Comparison of ENCODE assay signal across 11 cellular contexts in the genomic region with DNA sequence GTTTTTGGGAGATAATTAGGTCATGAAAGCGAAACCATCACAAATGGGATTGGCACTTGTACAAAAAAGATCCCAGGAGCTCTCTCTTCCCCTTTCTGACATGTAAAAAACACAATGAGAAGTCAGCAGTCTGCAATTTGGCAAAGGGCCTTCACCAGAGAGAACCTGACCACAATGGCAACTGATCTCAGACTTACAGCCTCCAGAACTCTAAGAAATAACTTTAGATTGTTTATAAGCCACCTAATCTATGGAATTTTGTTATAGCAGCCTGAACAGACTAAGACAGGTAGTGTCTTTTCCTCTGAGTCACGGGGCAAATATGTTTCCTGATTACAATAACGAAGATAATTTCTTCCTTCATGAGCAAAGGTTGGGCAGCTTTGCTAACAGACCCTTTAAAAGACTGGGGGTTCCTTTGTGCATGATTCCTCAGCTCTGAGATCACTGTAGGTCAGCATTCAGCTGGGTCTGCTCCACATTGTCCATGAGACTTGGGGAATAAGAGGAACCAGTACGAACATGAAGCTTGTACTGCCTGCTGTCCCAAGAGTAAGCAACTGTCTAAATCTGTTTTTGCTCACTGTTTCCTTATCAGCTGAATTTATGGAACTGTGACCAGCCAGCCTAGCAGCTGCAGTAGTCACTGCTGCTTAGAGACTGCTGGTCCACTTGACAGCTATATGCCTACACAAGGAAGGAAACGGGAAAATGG.
DNase-seq lines count a peak whose midpoint lies in the region; ATAC-seq and TF ChIP-seq lines count a peak whose summit lies in the region.
"Had no signal": no experiment of that assay in that cellular context is flagged by ENCODE, and none has a peak within 500 bp of the region (broad histone marks: within the 10 kb centered on the region; RNA-seq: fewer than 3 reads in every experiment).

No MANE protein-coding gene starts in this region.

- H3K9ac ChIP-seq in MM.1S (ENCODE audit: low read length) (no peak overlapping the region), colonic mucosa (ENCODE audit: low read depth in 2 of 2, low read length in 2 of 2) (no peak overlapping the region)

- TF ChIP-seq CTCF in MM.1S (IDR thresholded peaks at IDR 0.05; ENCODE audit: low read length): no peak
- no peak for TF ChIP-seq CTCF in fibroblast of villous mesenchyme (IDR thresholded peaks at IDR 0.05; ENCODE audit: insufficient read depth, low read depth, low read length)
- TF ChIP-seq CTCF in A673 (conservative IDR thresholded peaks at IDR 0.05; ENCODE audit: low read depth, low read length): no peak
- no peak for TF ChIP-seq CTCF in colonic mucosa (IDR thresholded peaks at IDR 0.05)

- H3K4me3 ChIP-seq in MM.1S (ENCODE audit: low read length) (no peak overlapping the region), fibroblast of villous mesenchyme (ENCODE audit: low read depth, low read length) (no peak overlapping the region), A673 (ENCODE audit: low read depth, low read length, poor library complexity, severe bottlenecking) (no peak overlapping the region), colonic mucosa (no peak overlapping the region)
- H3K4me3 ChIP-seq: lung had no signal

- H3K9me2 ChIP-seq in MM.1S (replicated peaks; ENCODE audit: insufficient read depth, low read length): no peaks in the 10 kb centered on the region

- H3K9me3 ChIP-seq in MM.1S (replicated peaks; ENCODE audit: insufficient read depth, low read length) (no peaks in the 10 kb centered on the region), A673 (ENCODE audit: low read depth, low read length, poor library complexity, severe bottlenecking) (no peaks in the 10 kb centered on the region), colonic mucosa (no peaks in the 10 kb centered on the region)

- H2AFZ ChIP-seq in MM.1S (ENCODE audit: low read length): peak overlapping the region; percentile 54

- CTCF ChIA-PET in A673 (lab: Charles Lee): no interaction called here

- no peaks in the 10 kb centered on the region for H4K20me1 ChIP-seq in MM.1S (ENCODE audit: insufficient read depth, low read length)

- peak; percentile 38 to 52 for DNase-seq in AML-193 (lab: John Stamatoyannopoulos, UW)
- peak; percentile 32 for DNase-seq in MM.1S
- peak; percentile 42 for DNase-seq in fibroblast of villous mesenchyme (ENCODE audit: low read depth)
- DNase-seq in A673 (ENCODE audit: low spot score): no peak
- no peak for DNase-seq in colonic mucosa
- DNase-seq in NCI-H2081 (lab: John Stamatoyannopoulos, UW): no peak
- DNase-seq: activated gamma-delta T cell; stimulated activated CD4-positive, alpha-beta T cell treated with anti-CD3 and anti-CD28 coated beads, Interleukin-2, amount 100 ng/mL, for 24 hours had no signal

- intact Hi-C loops in A673 (cut with micrococcal nuclease; ENCODE audit: unreplicated experiment): no loop called here
- intact Hi-C loops in colonic mucosa (cut with DNase I): no loop called here

- peak overlapping the region; percentile 20; the same call in 1 of the 2 replicates for H3K4me2 ChIP-seq in MM.1S (ENCODE audit: low read depth, low read length)

- ATAC-seq in GM21423 (IDR thresholded peaks at IDR 0.05; ENCODE audit: unreplicated experiment): peak; percentile 53
- no peak for ATAC-seq in HG03460 (IDR thresholded peaks at IDR 0.05; ENCODE audit: unreplicated experiment)

- no peaks in the 10 kb centered on the region for H3F3A ChIP-seq in MM.1S (ENCODE audit: insufficient read depth, low read length)

- POLR2A ChIA-PET in A673 (lab: Charles Lee; ENCODE audit: low non-redundant PET): no interaction called here

- H3K36me3 ChIP-seq in MM.1S (replicated peaks; ENCODE audit: insufficient read depth, low read length) (no peaks in the 10 kb centered on the region), A673 (ENCODE audit: insufficient read depth, low read length, poor library complexity, severe bottlenecking) (no peaks in the 10 kb centered on the region), colonic mucosa (no peaks in the 10 kb centered on the region)

- no peaks in the 10 kb centered on the region for H3K79me2 ChIP-seq in MM.1S (ENCODE audit: low read length)

- H3K27me3 ChIP-seq in MM.1S (replicated peaks; ENCODE audit: insufficient read depth, low read length) (no peaks in the 10 kb centered on the region), A673 (replicated peaks; ENCODE audit: insufficient read depth, low read depth, low read length, poor library complexity) (no peaks in the 10 kb centered on the region), colonic mucosa (no peaks in the 10 kb centered on the region)

- H3K27ac ChIP-seq in MM.1S (ENCODE audit: low read length): peak overlapping the region; percentile 41; the same call in 1 of the 2 replicates
- no peak overlapping the region for H3K27ac ChIP-seq in A673 (ENCODE audit: low read depth, low read length, poor library complexity, severe bottlenecking)
- H3K27ac ChIP-seq in colonic mucosa: no peak overlapping the region

- BruUV-seq in A673 (replicated peaks; lab: Mats Ljungman, UMichigan): no TSS peak

- H3K4me1 ChIP-seq in MM.1S (ENCODE audit: low read length): peaks cover 10% of the 10 kb centered on the region
- no peaks in the 10 kb centered on the region for H3K4me1 ChIP-seq in A673 (ENCODE audit: insufficient read depth, low read length, poor library complexity, severe bottlenecking)
- H3K4me1 ChIP-seq in colonic mucosa: no peaks in the 10 kb centered on the region

Comparison
In these comparisons a context has a peak if more than half of its experiments do, and no peak if none do; other contexts are left out.
1. DNase-seq: peak in AML-193 (2 of 2), MM.1S (single experiment) and fibroblast of villous mesenchyme (single experiment); none in A673 (single experiment), colonic mucosa (single experiment) and NCI-H2081 (0 of 2).